Comparison of ENCODE assay signal across 8 cellular contexts in genomic region chr6:108588586-108588985, GRCh38. TPM values are rescaled to one million over a fixed set of nuclear protein-coding genes. Genes with fewer than 3 reads are reported as not detected.
DNase-seq lines count a peak whose midpoint lies in the region; ATAC-seq and TF ChIP-seq lines count a peak whose summit lies in the region.

No MANE protein-coding gene starts in this region.

- H3K36me3 ChIP-seq in muscle layer of colon (ENCODE audit: insufficient read depth, low read length) (no peaks in the 10 kb centered on the region), vagina (no peaks in the 10 kb centered on the region)

- no peak for TF ChIP-seq POLR2A in vagina (IDR thresholded peaks at IDR 0.05)

- H3K9me3 ChIP-seq in muscle layer of colon (ENCODE audit: low read length), result no peaks in the 10 kb centered on the region
- no peaks in the 10 kb centered on the region for H3K9me3 ChIP-seq in vagina

- ATAC-seq in Right ventricle myocardium superior (ENCODE audit: poor library complexity) (peak; percentile 20), Right ventricle myocardium inferior (no peak), GM18870 (IDR thresholded peaks at IDR 0.05; ENCODE audit: unreplicated experiment) (no peak)

- H3K27ac ChIP-seq in muscle layer of colon (ENCODE audit: low read depth, low read length) (peak overlapping the region; percentile 70), vagina (peak overlapping the region; percentile 83)

- peaks cover 93% of the 10 kb centered on the region for H3K4me1 ChIP-seq in muscle layer of colon (ENCODE audit: insufficient read depth, low read length)
- peaks cover 95% of the 10 kb centered on the region for H3K4me1 ChIP-seq in vagina

- H3K9ac ChIP-seq in muscle layer of colon (ENCODE audit: low read length), result no peak overlapping the region

- TF ChIP-seq CTCF in vagina (IDR thresholded peaks at IDR 0.05), result no peak

- DNase-seq in Right ventricle myocardium superior (no peak), Right ventricle myocardium inferior (ENCODE audit: missing footprints) (no peak), dermis blood vessel endothelial cell (peak; percentile 75), vagina (ENCODE audit: extremely low spot score in 2 of 2) (no peak), NOMO-1 treated with dmso at 0.1 percent for 144 hours (lab: John Stamatoyannopoulos, UW; ENCODE audit: unreplicated experiment) (no peak), DMS53 (lab: John Stamatoyannopoulos, UW) (no peak)

- no peak overlapping the region for H3K4me3 ChIP-seq in muscle layer of colon (ENCODE audit: low read depth in 1 of 2, low read length in 2 of 2)
- H3K4me3 ChIP-seq in vagina, result peak overlapping the region; percentile 6 to 20

- no peaks in the 10 kb centered on the region for H3K27me3 ChIP-seq in muscle layer of colon (ENCODE audit: control insufficient read depth in 1 of 2, insufficient read depth in 2 of 2, low read length in 2 of 2)
- H3K27me3 ChIP-seq in vagina, result no peaks in the 10 kb centered on the region

- intact Hi-C loops in Right ventricle myocardium superior (cut with DNase I), result no loop called here
- intact Hi-C loops in Right ventricle myocardium inferior (cut with DNase I), result loop anchor here (2.0 kb wide), 1 partner anchor 30 kb away; no protein-coding TSS in a partner anchor
- intact Hi-C loops in vagina (cut with DNase I), result no loop called here

RNA-seq across cellular contexts. Expression of gene FOXO3, which starts 27.9 kb away (rescaled TPM):
- total RNA-seq in Right ventricle myocardium superior (32.4 TPM), Right ventricle myocardium inferior (32.3 TPM), dermis blood vessel endothelial cell (21.3 and 22.2 TPM in 2 replicates), vagina (110 TPM)

Comparison
In these comparisons a context has a peak if more than half of its experiments do, and no peak if none do; other contexts are left out.
1. H3K4me3 ChIP-seq: peak in vagina (2 of 2); none in muscle layer of colon (0 of 2).